Comparison of ENCODE assay signal across 10 cellular contexts in genomic region chr12:116060765-116061164, GRCh38.
DNase-seq lines count a peak whose midpoint lies in the region; ATAC-seq and TF ChIP-seq lines count a peak whose summit lies in the region.
"Had no signal": no experiment of that assay in that cellular context is flagged by ENCODE, and none has a peak within 500 bp of the region (broad histone marks: within the 10 kb centered on the region; RNA-seq: fewer than 3 reads in every experiment).

No MANE protein-coding gene starts in this region.

- no peak overlapping the region for H3K4me3 ChIP-seq in esophagus squamous epithelium
- H3K4me3 ChIP-seq: skin epidermis had no signal

- no peaks in the 10 kb centered on the region for H3K36me3 ChIP-seq in esophagus squamous epithelium

- H3K9me3 Mint-ChIP-seq in activated naive CD8-positive, alpha-beta T cell treated with anti-CD3 and anti-CD28 coated beads, Interleukin-2, amount 10 ng/mL, durations not matched to agents 7 days and 5 days, result no peaks in the 10 kb centered on the region

- H3K36me3 Mint-ChIP-seq in activated naive CD8-positive, alpha-beta T cell treated with anti-CD3 and anti-CD28 coated beads, Interleukin-2, amount 10 ng/mL, durations not matched to agents 7 days and 5 days, result no peaks in the 10 kb centered on the region

- H3K27ac ChIP-seq in esophagus squamous epithelium, result no peak overlapping the region

- DNase-seq in ACHN (peak; percentile 43), GM19240 (ENCODE audit: insufficient read length, low spot score) (peak; percentile 8), esophagus squamous epithelium (lab: John Stamatoyannopoulos, UW) (no peak), NCI-H2227 treated with DMSO at 0.1 percent for 48 hours (lab: John Stamatoyannopoulos, UW) (no peak), iPS-NIHi7 (ENCODE audit: extremely low spot score) (no peak), KBM-7 (no peak)
- no peak for DNase-seq in activated naive CD8-positive, alpha-beta T cell treated with anti-CD3 and anti-CD28 coated beads, Interleukin-2, amount 10 ng/mL, durations not matched to agents 7 days and 5 days
- DNase-seq: NCI-H510A had no signal

- POLR2A ChIA-PET in activated naive CD8-positive, alpha-beta T cell treated with anti-CD3 and anti-CD28 coated beads, Interleukin-2, amount 10 ng/mL, durations not matched to agents 7 days and 5 days (lab: Charles Lee), result interaction anchor here (0.5 to 0.7 kb wide), 2 partner anchors 77 to 216 kb away, joined by 3 read pairs; no protein-coding TSS in a partner anchor

- H3K27ac Mint-ChIP-seq in activated naive CD8-positive, alpha-beta T cell treated with anti-CD3 and anti-CD28 coated beads, Interleukin-2, amount 10 ng/mL, durations not matched to agents 7 days and 5 days, result peak overlapping the region; percentile 93

- peaks cover 27% of the 10 kb centered on the region for H3K4me1 Mint-ChIP-seq in activated naive CD8-positive, alpha-beta T cell treated with anti-CD3 and anti-CD28 coated beads, Interleukin-2, amount 10 ng/mL, durations not matched to agents 7 days and 5 days

- peak overlapping the region; percentile 85 for H3K4me3 Mint-ChIP-seq in activated naive CD8-positive, alpha-beta T cell treated with anti-CD3 and anti-CD28 coated beads, Interleukin-2, amount 10 ng/mL, durations not matched to agents 7 days and 5 days

- TF ChIP-seq POLR2A in esophagus squamous epithelium (IDR thresholded peaks at IDR 0.05), result no peak

- H3K27me3 ChIP-seq in esophagus squamous epithelium, result no peaks in the 10 kb centered on the region

- intact Hi-C loops in esophagus squamous epithelium (cut with DNase I), result no loop called here

- peak; percentile 96 for ATAC-seq in HG03354 (IDR thresholded peaks at IDR 0.05; ENCODE audit: poor library complexity, severe bottlenecking, unreplicated experiment)
- peak; percentile 89 for ATAC-seq in activated naive CD8-positive, alpha-beta T cell treated with anti-CD3 and anti-CD28 coated beads, Interleukin-2, amount 10 ng/mL, durations not matched to agents 7 days and 5 days (ENCODE audit: low read depth)

- in situ Hi-C loops in ACHN (cut with HindIII; ENCODE audit: low pct_ligation_motif_present, low pct_unique_long_range_greater_than_20kb, low sequenced_read_pairs) (no loop called here), KBM-7 (cut with MboI; ENCODE audit: low pct_unique_long_range_greater_than_20kb, low sequenced_read_pairs) (no loop called here)

- 21 to 37% methylated on average over 2 of the region's 2 CpGs for WGBS in esophagus squamous epithelium, 2 donors

- H3K4me1 ChIP-seq in esophagus squamous epithelium, result peaks cover 3 to 31% (median 14%) of the 10 kb centered on the region in 3 donors

- no peaks in the 10 kb centered on the region for H3K27me3 Mint-ChIP-seq in activated naive CD8-positive, alpha-beta T cell treated with anti-CD3 and anti-CD28 coated beads, Interleukin-2, amount 10 ng/mL, durations not matched to agents 7 days and 5 days

- no peaks in the 10 kb centered on the region for H3K9me3 ChIP-seq in esophagus squamous epithelium

- TF ChIP-seq CTCF in esophagus squamous epithelium (IDR thresholded peaks at IDR 0.05), result no peak

Comparison
In these comparisons a context has a peak if more than half of its experiments do, and no peak if none do; other contexts are left out.
1. DNase-seq: peak in ACHN (single experiment) and GM19240 (single experiment); none in activated naive CD8-positive, alpha-beta T cell treated with anti-CD3 and anti-CD28 coated beads, Interleukin-2, amount 10 ng/mL, durations not matched to agents 7 days and 5 days (single experiment), esophagus squamous epithelium (single experiment), NCI-H2227 treated with DMSO at 0.1 percent for 48 hours (single experiment), iPS-NIHi7 (single experiment) and KBM-7 (single experiment).